ENCODE assay signal across 20 cellular contexts in the genomic region with DNA sequence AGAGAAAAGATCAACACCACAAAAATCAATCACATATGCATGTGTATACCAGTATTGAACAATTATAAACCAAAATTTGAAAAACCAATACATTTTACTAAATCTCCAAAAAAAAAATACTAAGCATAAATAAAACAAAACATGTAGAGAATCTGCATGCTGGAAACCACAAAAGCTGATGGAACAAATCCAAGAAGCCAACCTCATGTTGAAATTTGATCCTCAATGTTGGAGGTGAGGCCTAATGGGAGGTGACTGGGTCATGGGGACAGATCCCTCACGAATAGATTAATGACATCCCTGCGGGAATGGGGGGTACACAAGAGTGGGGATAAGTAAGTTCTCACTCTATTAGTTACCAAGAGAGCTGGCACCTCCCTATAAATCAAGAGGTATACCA.
"Had no signal": no experiment of that assay in that cellular context is flagged by ENCODE, and none has a peak within 500 bp of the region (broad histone marks: within the 10 kb centered on the region; RNA-seq: fewer than 3 reads in every experiment).

No MANE protein-coding gene starts in this region.

- DNase-seq: dermis blood vessel endothelial cell; esophagus squamous epithelium; foreskin melanocyte; heart left ventricle; hypothalamus; islet precursor cell; mammary epithelial cell; mucosa of descending colon; naive thymus-derived CD8-positive, alpha-beta T cell; psoas muscle; retina; stimulated activated CD4-positive, alpha-beta T cell treated with anti-CD3 and anti-CD28 coated beads, Interleukin-2, amount 100 ng/mL, for 24 hours; stimulated activated CD4-positive, alpha-beta T cell treated with anti-CD3 and anti-CD28 coated beads, Interleukin-4, amount 100 ng/mL, for 4 hours; stimulated activated naive B cell treated with anti-CD40 and anti-IgM and Interleukin-4, amounts not matched to agents 10 μg/mL and 1 μg/mL and 100 μg/mL, for 72 hours; stimulated activated naive CD8-positive, alpha-beta T cell treated with anti-CD3 and anti-CD28 coated beads, Interleukin-15, amount 100 ng/mL, for 72 hours; testis; upper lobe of right lung had no signal

- H3K4me3 ChIP-seq: esophagus squamous epithelium, heart left ventricle, mucosa of descending colon, psoas muscle, skin epidermis, testis, tibial nerve, upper lobe of right lung, vagina had no signal
